Comparison of ENCODE assay signal across 2 cellular contexts in genomic region chr16:16265044-16265443, GRCh38.
TF ChIP-seq lines count a peak whose summit lies in the region.

No MANE protein-coding gene starts in this region.

TF ChIP-seq in IMR-90, 13 proteins besides CTCF, POLR2A, EP300 and RAD21:
- TF ChIP-seq CEBPB (IDR thresholded peaks at IDR 0.05; ENCODE audit: low read depth, low read length), result peak; percentile 55

TF ChIP-seq in HepG2, 621 proteins besides CTCF, POLR2A, EP300 and RAD21:
- TF ChIP-seq CEBPG (CRISPR knock-in tag; IDR thresholded peaks at IDR 0.05) (peak; percentile 51; the same call in 1 of the 2 replicates), CEBPB (IDR thresholded peaks at IDR 0.05; ENCODE audit: borderline replicate concordance, low read depth, low read length) (peak; percentile 54; the same call in 1 of the 2 replicates)
TF ChIP-seq in HepG2: peak in this region for 2; not testable (repeated sequence) for 619.
